12 cellular contexts compared by ENCODE assay signal in genomic region chr3:51340989-51341636, GRCh38. TPM values are rescaled to one million over a fixed set of nuclear protein-coding genes. Genes with fewer than 3 reads are reported as not detected.
DNase-seq lines count a peak whose midpoint lies in the region; TF ChIP-seq lines count a peak whose summit lies in the region.
"Had no signal": no experiment of that assay in that cellular context is flagged by ENCODE, and none has a peak within 500 bp of the region (broad histone marks: within the 10 kb centered on the region; RNA-seq: fewer than 3 reads in every experiment).

No MANE protein-coding gene starts in this region.

- no peaks in the 10 kb centered on the region for H3K27me3 Mint-ChIP-seq in Calu3 (ENCODE audit: unreplicated experiment)

- H3K4me1 Mint-ChIP-seq in Calu3 (ENCODE audit: low read depth, unreplicated experiment): peaks cover 36% of the 10 kb centered on the region

- no peak overlapping the region for H3K4me3 ChIP-seq in SJCRH30
- H3K4me3 ChIP-seq in esophagus squamous epithelium: no peak overlapping the region
- no peak overlapping the region for H3K4me3 ChIP-seq in osteoblast (ENCODE audit: insufficient read depth, low read length)
- H3K4me3 ChIP-seq in colonic mucosa: no peak overlapping the region
- H3K4me3 ChIP-seq: BLaER1 treated with 17β-estradiol and CSF1 and Interleukin-3, amounts not matched to agents 10 nM and 100 nM; Peyer's patch had no signal

- H3K9me3 Mint-ChIP-seq in Calu3 (ENCODE audit: low read depth, unreplicated experiment): no peaks in the 10 kb centered on the region

- TF ChIP-seq POLR2A in esophagus squamous epithelium (IDR thresholded peaks at IDR 0.05): no peak

- H3K27ac ChIP-seq in SJCRH30 (peak overlapping the region; percentile 72), esophagus squamous epithelium (peak overlapping the region; percentile 53 to 66 (median 55)), osteoblast (ENCODE audit: low read depth, low read length) (peak overlapping the region; percentile 84), colonic mucosa (no peak overlapping the region)

- 72 to 91% methylated on average over 5 to 6 of the region's 8 CpGs for WGBS in esophagus squamous epithelium, 2 donors

- DNase-seq in Calu3 (peak; percentile 24), SJCRH30 (peak; percentile 47 to 51), esophagus squamous epithelium (lab: John Stamatoyannopoulos, UW) (no peak), osteoblast (ENCODE audit: insufficient read length, low spot score, missing footprints) (no peak), colonic mucosa (no peak), DMS153 (lab: John Stamatoyannopoulos, UW) (no peak), NCI-H1105 treated with DMSO at 0.1 percent for 48 hours (lab: John Stamatoyannopoulos, UW) (no peak), GM10266 (ENCODE audit: extremely low spot score) (no peak)
- DNase-seq: activated effector memory CD4-positive, alpha-beta T cell treated with anti-CD3 and anti-CD28 coated beads, Interleukin-2, amount 50 U/mL, for 16 hours; NCI-H2081 treated with DMSO at 0.1 percent for 48 hours had no signal

- BruUV-seq in Calu3 (replicated peaks; lab: Mats Ljungman, UMichigan): no TSS peak

- H2AFZ ChIP-seq in osteoblast (ENCODE audit: low read length): peak overlapping the region; percentile 70

- H3K27ac Mint-ChIP-seq in Calu3 (ENCODE audit: unreplicated experiment): no peak overlapping the region

- TF ChIP-seq CTCF in Calu3 (IDR thresholded peaks at IDR 0.05; ENCODE audit: unreplicated experiment) (no peak), esophagus squamous epithelium (IDR thresholded peaks at IDR 0.05) (no peak), osteoblast (IDR thresholded peaks at IDR 0.05; ENCODE audit: extremely low read depth, low read depth, low read length) (no peak), colonic mucosa (IDR thresholded peaks at IDR 0.05) (no peak), GM10266 (IDR thresholded peaks at IDR 0.05; ENCODE audit: control insufficient read depth, insufficient read depth, low read depth, missing control alignments) (no peak)

- H3K36me3 ChIP-seq in SJCRH30: no peaks in the 10 kb centered on the region
- no peaks in the 10 kb centered on the region for H3K36me3 ChIP-seq in esophagus squamous epithelium
- H3K36me3 ChIP-seq in osteoblast (ENCODE audit: insufficient read depth, low read length): no peaks in the 10 kb centered on the region
- no peaks in the 10 kb centered on the region for H3K36me3 ChIP-seq in colonic mucosa
- H3K36me3 ChIP-seq: BLaER1 treated with 17β-estradiol and CSF1 and Interleukin-3, amounts not matched to agents 10 nM and 100 nM; Peyer's patch had no signal

- H3K79me2 ChIP-seq in osteoblast (ENCODE audit: insufficient read depth, low read length): no peaks in the 10 kb centered on the region

- H3K9me3 ChIP-seq in SJCRH30 (replicated peaks) (no peaks in the 10 kb centered on the region), esophagus squamous epithelium (no peaks in the 10 kb centered on the region), osteoblast (ENCODE audit: low read depth, low read length) (no peaks in the 10 kb centered on the region), colonic mucosa (no peaks in the 10 kb centered on the region)
- H3K9me3 ChIP-seq: BLaER1 treated with 17β-estradiol and CSF1 and Interleukin-3, amounts not matched to agents 10 nM and 100 nM; Peyer's patch had no signal

- H4K20me1 ChIP-seq in osteoblast (ENCODE audit: insufficient read depth, low read length): no peaks in the 10 kb centered on the region
- H4K20me1 ChIP-seq: BLaER1 treated with 17β-estradiol and CSF1 and Interleukin-3, amounts not matched to agents 10 nM and 100 nM had no signal

- H3K9ac ChIP-seq in colonic mucosa (ENCODE audit: low read depth in 2 of 2, low read length in 2 of 2): no peak overlapping the region
- H3K9ac ChIP-seq: BLaER1 treated with 17β-estradiol and CSF1 and Interleukin-3, amounts not matched to agents 10 nM and 100 nM had no signal

- no peak overlapping the region for H3K4me3 Mint-ChIP-seq in Calu3 (ENCODE audit: low read depth, unreplicated experiment)

- H3K27me3 ChIP-seq in SJCRH30 (no peaks in the 10 kb centered on the region), esophagus squamous epithelium (no peaks in the 10 kb centered on the region), osteoblast (ENCODE audit: insufficient read depth, low read length) (no peaks in the 10 kb centered on the region), colonic mucosa (no peaks in the 10 kb centered on the region)
- H3K27me3 ChIP-seq: BLaER1 treated with 17β-estradiol and CSF1 and Interleukin-3, amounts not matched to agents 10 nM and 100 nM; Peyer's patch had no signal

- H3K4me1 ChIP-seq in SJCRH30: peaks cover 19% of the 10 kb centered on the region
- H3K4me1 ChIP-seq in esophagus squamous epithelium: peaks cover 0 to 25% (median 17%) of the 10 kb centered on the region in 3 donors
- peaks cover 48% of the 10 kb centered on the region for H3K4me1 ChIP-seq in osteoblast (ENCODE audit: insufficient read depth, low read length)
- H3K4me1 ChIP-seq in colonic mucosa: no peaks in the 10 kb centered on the region
- H3K4me1 ChIP-seq: Peyer's patch had no signal

- peak overlapping the region; percentile 65 for H3K4me2 ChIP-seq in osteoblast (ENCODE audit: insufficient read depth, low read length)

- intact Hi-C loops in Calu3 (cut with micrococcal nuclease; ENCODE audit: unreplicated experiment): no loop called here
- intact Hi-C loops in esophagus squamous epithelium (cut with DNase I): no loop called here
- intact Hi-C loops in colonic mucosa (cut with DNase I): no loop called here

- CTCF ChIA-PET in Calu3 (lab: Charles Lee): interaction anchor here (0.6 to 0.7 kb wide), 2 partner anchors 19 to 41 kb away, joined by 3 read pairs; no protein-coding TSS in a partner anchor

- peaks cover 10% of the 10 kb centered on the region for H3K36me3 Mint-ChIP-seq in Calu3 (ENCODE audit: insufficient read depth, unreplicated experiment)

RNA-seq across cellular contexts. Expression of gene MANF, which starts 44.0 kb away (rescaled TPM):
- total RNA-seq in Calu3 (2022): 140 and 176 TPM in 2 replicates
- total RNA-seq in SJCRH30 (2014; rRNA removed; shearing (Covaris generic)): 85.4 and 101 TPM in 2 replicates
- total RNA-seq in esophagus squamous epithelium: 10 to 100 TPM; 35.9 to 97.7 (median 72.6) TPM
- 37.3 and 40.4 TPM in 2 replicates for total RNA-seq in osteoblast
- 100 to 1,000 TPM; 100 to 178 TPM for total RNA-seq in colonic mucosa

RNA-seq across cellular contexts. Expression of gene RBM15B, which starts 50.0 kb away (rescaled TPM):
- total RNA-seq in Calu3 (2022) (40.6 and 43.8 TPM in 2 replicates), esophagus squamous epithelium (10 to 100 TPM; 26.3 to 35.3 (median 27.0) TPM), osteoblast (42.4 and 48.9 TPM in 2 replicates), colonic mucosa (10 to 100 TPM; 31.8 to 35.4 TPM)
- total RNA-seq in SJCRH30 (2014; rRNA removed; shearing (Covaris generic)): 32.9 and 33.6 TPM in 2 replicates

Comparison
In these comparisons a context has a peak if more than half of its experiments do, and no peak if none do; other contexts are left out.
1. DNase-seq: peak in Calu3 (single experiment) and SJCRH30 (2 of 2); none in esophagus squamous epithelium (single experiment), osteoblast (single experiment), colonic mucosa (single experiment), DMS153 (single experiment), NCI-H1105 treated with DMSO at 0.1 percent for 48 hours (single experiment) and GM10266 (single experiment).